9 cellular contexts compared by ENCODE assay signal in the genomic region with DNA sequence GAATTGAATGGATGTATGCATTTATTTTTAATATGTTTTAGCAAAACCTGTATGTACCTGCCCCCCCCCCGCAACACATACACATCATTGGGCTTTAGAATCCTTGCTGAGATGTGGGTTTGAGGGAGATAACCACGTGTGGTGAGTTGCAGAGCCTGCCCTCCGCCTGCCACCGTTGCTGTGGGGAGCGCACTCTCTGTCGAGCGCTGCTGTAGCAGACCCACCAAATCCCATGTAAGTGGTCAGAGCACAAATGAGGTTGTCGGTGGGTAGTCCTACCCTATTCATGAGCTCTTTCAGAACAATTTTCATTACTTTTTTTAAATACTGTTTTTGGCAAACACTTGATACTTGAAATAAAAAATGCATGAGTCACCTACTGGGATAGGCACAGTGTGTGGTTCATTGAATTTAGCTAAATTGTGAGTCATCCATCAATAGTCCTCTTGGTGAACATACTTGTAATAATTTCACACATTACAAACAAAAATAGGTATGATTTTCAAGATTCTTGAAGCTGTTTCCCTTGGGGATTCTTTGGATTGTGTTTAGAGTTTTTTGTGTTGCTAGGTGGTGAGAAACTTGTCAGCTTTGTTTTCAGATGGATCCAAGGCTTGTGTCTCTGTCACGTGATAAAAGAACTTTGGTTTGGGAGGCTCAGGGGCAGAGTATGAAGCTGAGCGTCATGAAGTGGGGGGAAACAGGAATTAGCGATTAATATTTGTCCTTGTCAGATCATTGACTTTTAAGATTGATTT.
DNase-seq lines count a peak whose midpoint lies in the region; ATAC-seq and TF ChIP-seq lines count a peak whose summit lies in the region.
"Had no signal": no experiment of that assay in that cellular context is flagged by ENCODE, and none has a peak within 500 bp of the region (broad histone marks: within the 10 kb centered on the region; RNA-seq: fewer than 3 reads in every experiment).

No MANE protein-coding gene starts in this region.

- DNase-seq in AG08396 (ENCODE audit: low spot score) (peak; percentile 15), Panc1 (ENCODE audit: low read depth, low spot score) (no peak), iris pigment epithelial cell (ENCODE audit: low read depth) (peak; percentile 63), T1000 (lab: John Stamatoyannopoulos, UW) (no peak), HAP-1 (ENCODE audit: low spot score in 2 of 2) (no peak), HEK293T (ENCODE audit: extremely low spot score) (no peak)
- DNase-seq: SIG-M5 had no signal

- H3K4me3 ChIP-seq in Panc1 (ENCODE audit: low read depth in 2 of 2, low read length in 2 of 2), result no peak overlapping the region
- no peak overlapping the region for H3K4me3 ChIP-seq in HAP-1

- TF ChIP-seq CTCF in Panc1 (IDR thresholded peaks at IDR 0.05), result no peak

- ATAC-seq in GM21619 (IDR thresholded peaks at IDR 0.05; ENCODE audit: unreplicated experiment) (peak; percentile 7), Panc1 (0 out of 2 replicates have a peak, but pooled peaks have one; percentile 34), HG02763 (IDR thresholded peaks at IDR 0.05; ENCODE audit: unreplicated experiment) (no peak)

- intact Hi-C loops in Panc1 (cut with micrococcal nuclease; ENCODE audit: unreplicated experiment), result loop anchor here (10.0 kb wide), 1 partner anchor 184 kb away; no protein-coding TSS in a partner anchor

- H3K4me1 ChIP-seq in Panc1 (ENCODE audit: control insufficient read depth, insufficient read depth, low read length), result no peaks in the 10 kb centered on the region
- H3K4me1 ChIP-seq in HAP-1, result no peaks in the 10 kb centered on the region

- H3K27me3 ChIP-seq in Panc1 (ENCODE audit: control insufficient read depth, insufficient read depth, low read length) (peaks cover 8% of the 10 kb centered on the region), HAP-1 (ENCODE audit: low read depth) (no peaks in the 10 kb centered on the region)

- no peak overlapping the region for H3K27ac ChIP-seq in Panc1 (ENCODE audit: low read length)

- in situ Hi-C loops in Panc1 (cut with HindIII; ENCODE audit: low pct_unique_long_range_greater_than_20kb, low sequenced_read_pairs) (no loop called here), HAP-1 (cut with MboI; ENCODE audit: low sequenced_read_pairs) (loop anchor here (5.0 kb wide), 1 partner anchor 187 kb away; no protein-coding TSS in a partner anchor)

- POLR2A ChIA-PET in Panc1 (lab: Charles Lee) (no interaction called here), HEK293T (lab: Yijun Ruan, JAX) (no interaction called here)

- H3K9me3 ChIP-seq in Panc1 (ENCODE audit: control insufficient read depth, insufficient read depth, low read depth, low read length) (no peaks in the 10 kb centered on the region), HAP-1 (no peaks in the 10 kb centered on the region)

- CTCF ChIA-PET in Panc1 (lab: Charles Lee), result interaction anchor here (0.6 to 2.1 kb wide), 6 partner anchors 89 to 525 kb away, joined by 3 to 8 read pairs (median 4); no protein-coding TSS in a partner anchor
- CTCF ChIA-PET in HEK293T (lab: Yijun Ruan, JAX), result interaction anchor here (0.8 to 2.8 kb wide), 16 partner anchors 8 to 536 kb away, joined by 3 to 22 read pairs (median 5); a partner anchor contains a TSS

- BruUV-seq in Panc1 (replicated peaks; lab: Mats Ljungman, UMichigan), result no TSS peak

- H3K36me3 ChIP-seq in Panc1 (ENCODE audit: control insufficient read depth, insufficient read depth, low read length), result no peaks in the 10 kb centered on the region
- H3K36me3 ChIP-seq in HAP-1 (replicated peaks), result no peaks in the 10 kb centered on the region

TF ChIP-seq in HEK293T, 16 proteins besides CTCF, POLR2A, EP300 and RAD21:
- TF ChIP-seq CTBP1 (IDR thresholded peaks at IDR 0.05; ENCODE audit: borderline replicate concordance) (no peak), TARDBP (IDR thresholded peaks at IDR 0.05) (no peak), ZNF384 (IDR thresholded peaks at IDR 0.05) (no peak), SUZ12 (IDR thresholded peaks at IDR 0.05) (no peak), FOXK2 (IDR thresholded peaks at IDR 0.05) (no peak), LEF1 (IDR thresholded peaks at IDR 0.05; ENCODE audit: borderline replicate concordance) (no peak), HDGF (IDR thresholded peaks at IDR 0.05; ENCODE audit: borderline replicate concordance) (no peak), BHLHE40 (IDR thresholded peaks at IDR 0.05; ENCODE audit: borderline replicate concordance) (no peak)
- TF ChIP-seq, protein P1, sequence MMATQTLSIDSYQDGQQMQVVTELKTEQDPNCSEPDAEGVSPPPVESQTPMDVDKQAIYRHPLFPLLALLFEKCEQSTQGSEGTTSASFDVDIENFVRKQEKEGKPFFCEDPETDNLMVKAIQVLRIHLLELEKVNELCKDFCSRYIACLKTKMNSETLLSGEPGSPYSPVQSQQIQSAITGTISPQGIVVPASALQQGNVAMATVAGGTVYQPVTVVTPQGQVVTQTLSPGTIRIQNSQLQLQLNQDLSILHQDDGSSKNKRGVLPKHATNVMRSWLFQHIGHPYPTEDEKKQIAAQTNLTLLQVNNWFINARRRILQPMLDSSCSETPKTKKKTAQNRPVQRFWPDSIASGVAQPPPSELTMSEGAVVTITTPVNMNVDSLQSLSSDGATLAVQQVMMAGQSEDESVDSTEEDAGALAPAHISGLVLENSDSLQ (IDR thresholded peaks at IDR 0.05), result no peak

Comparison
In these comparisons a context has a peak if more than half of its experiments do, and no peak if none do; other contexts are left out.
1. DNase-seq: peak in AG08396 (single experiment) and iris pigment epithelial cell (single experiment); none in Panc1 (single experiment), T1000 (single experiment), HAP-1 (0 of 2) and HEK293T (single experiment).